8 cellular contexts compared by ENCODE assay signal in genomic region chr1:183635606-183636333, GRCh38. TPM values are rescaled to one million over a fixed set of nuclear protein-coding genes. Genes with fewer than 3 reads are reported as not detected.
DNase-seq lines count a peak whose midpoint lies in the region; ATAC-seq and TF ChIP-seq lines count a peak whose summit lies in the region.

ARPC5 (minus strand) TSS chr1:183635783; CDS start chr1:183635659, 124 bp downstream.

- H3K4me3 ChIP-seq in GM12875 (ENCODE audit: low read depth, low read length) (peak within 1 kb of the TSS; percentile 98), adrenal gland (peak within 1 kb of the TSS; percentile 65 to 91 (median 82)), heart left ventricle (peak within 1 kb of the TSS; percentile 66 to 97 (median 84)), upper lobe of left lung (peak within 1 kb of the TSS; percentile 83 to 93 (median 90))

- TF ChIP-seq CTCF in GM12875 (IDR thresholded peaks at IDR 0.05; ENCODE audit: borderline replicate concordance, insufficient read depth, low read depth, low read length) (no peak), adrenal gland (IDR thresholded peaks at IDR 0.05) (no peak), heart left ventricle (IDR thresholded peaks at IDR 0.05) (no peak), upper lobe of left lung (IDR thresholded peaks at IDR 0.05) (no peak)

- ATAC-seq in HG02840 (IDR thresholded peaks at IDR 0.05; ENCODE audit: low FRiP score, unreplicated experiment) (peak; percentile 86), heart left ventricle (peak; percentile 95 to 97 (median 96)), upper lobe of left lung (ENCODE audit: low FRiP score in 2 of 2) (peak; percentile 98 to 99)

- 0 to 1% (median 0%) methylated on average over 23 to 65 of the region's 65 CpGs for WGBS in adrenal gland, 4 donors
- WGBS in heart left ventricle, 4 donors: 0 to 2% (median 1%) methylated on average over 24 to 65 of the region's 65 CpGs
- 0 to 1% methylated on average over 7 to 60 of the region's 65 CpGs for WGBS in upper lobe of left lung, 2 donors

- intact Hi-C loops in adrenal gland (cut with DNase I): no loop called here
- intact Hi-C loops in heart left ventricle (cut with DNase I): loop anchor here in 3 of 10 donors (5.0 to 10.0 kb wide), 2 partner anchors 163 to 351 kb away; partner anchors contain the start of gene SMG7 (in 2 of the 3)
- intact Hi-C loops in posterior cingulate gyrus (cut with DNase I): loop anchor here (5.0 kb wide), 2 partner anchors 163 to 282 kb away; partner anchors contain the start of gene SMG7

- H3K9me3 ChIP-seq in adrenal gland (replicated peaks in 1 of 3) (peaks cover 0 to 4% (median 0%) of the 10 kb centered on the region in 3 donors), heart left ventricle (no peaks in the 10 kb centered on the region), upper lobe of left lung (no peaks in the 10 kb centered on the region)

- DNase-seq in NCI-H146 (lab: John Stamatoyannopoulos, UW) (peak; percentile 98), T-helper 1 cell (peak; percentile 91 to 99 (median 92)), adrenal gland (peak; percentile 95 to 98 (median 97)), heart left ventricle (peak; percentile 97 to 99 (median 98)), posterior cingulate gyrus (peak; percentile 96 to 100 (median 98)), upper lobe of left lung (peak; percentile 96 to 99)

- H3K27me3 ChIP-seq in adrenal gland (no peaks in the 10 kb centered on the region), heart left ventricle (no peaks in the 10 kb centered on the region), upper lobe of left lung (no peaks in the 10 kb centered on the region)

- H3K27ac ChIP-seq in adrenal gland (peak within 1 kb of the TSS; percentile 87 to 97 (median 91)), heart left ventricle (peak within 1 kb of the TSS; percentile 82 to 99 (median 94)), upper lobe of left lung (peak within 1 kb of the TSS; percentile 98 to 99 (median 98))

- peak; percentile 87 to 92 for TF ChIP-seq POLR2A in adrenal gland (IDR thresholded peaks at IDR 0.05)
- peak; percentile 70 to 93 for TF ChIP-seq POLR2A in heart left ventricle (IDR thresholded peaks at IDR 0.05)
- TF ChIP-seq POLR2A in upper lobe of left lung (IDR thresholded peaks at IDR 0.05): peak; percentile 85 to 98 (median 90)

- TF ChIP-seq EP300 in upper lobe of left lung (IDR thresholded peaks at IDR 0.05): peak in 1 of 4 donors; percentile 46

- H3K36me3 ChIP-seq in adrenal gland (replicated peaks in 1 of 2) (peaks cover 0 to 1% of the 10 kb centered on the region in 2 donors), heart left ventricle (peaks cover 0 to 22% (median 16%) of the 10 kb centered on the region in 9 donors), upper lobe of left lung (peaks cover 0 to 10% (median 0%) of the 10 kb centered on the region in 4 donors)

- H3K4me1 ChIP-seq in adrenal gland (replicated peaks in 1 of 2) (peaks cover 20 to 37% of the 10 kb centered on the region in 2 donors), heart left ventricle (peaks cover 0 to 47% (median 34%) of the 10 kb centered on the region in 12 donors), upper lobe of left lung (peaks cover 28 to 42% (median 37%) of the 10 kb centered on the region in 4 donors)

RNA-seq across cellular contexts. Expression of gene ARPC5, which starts in this region (rescaled TPM):
- total RNA-seq in adrenal gland: 100 to 1,000 TPM in 2 of 8 donors, 10 to 100 TPM in 6; 50.6 to 128 (median 91.5) TPM
- polyA plus RNA-seq in adrenal gland: 10 to 100 TPM; 48.1 to 79.6 (median 68.3) TPM
- total RNA-seq in heart left ventricle: 100 to 1,000 TPM in 1 of 9 donors, 10 to 100 TPM in 8; 24.6 to 105 (median 31.3) TPM
- 10 to 100 TPM; 26.0 to 62.0 TPM for polyA plus RNA-seq in heart left ventricle
- 100 to 1,000 TPM in 4 of 6 donors, 10 to 100 TPM in 2; 28.3 to 193 (median 109) TPM for total RNA-seq in upper lobe of left lung

Comparison
In these comparisons a context has a peak if more than half of its experiments do, and no peak if none do; other contexts are left out.
1. Peak in every context shown above with its lines: DNase-seq, ATAC-seq, H3K4me3 ChIP-seq and H3K27ac ChIP-seq.